1 cellular context compared by ENCODE assay signal in the genomic region with DNA sequence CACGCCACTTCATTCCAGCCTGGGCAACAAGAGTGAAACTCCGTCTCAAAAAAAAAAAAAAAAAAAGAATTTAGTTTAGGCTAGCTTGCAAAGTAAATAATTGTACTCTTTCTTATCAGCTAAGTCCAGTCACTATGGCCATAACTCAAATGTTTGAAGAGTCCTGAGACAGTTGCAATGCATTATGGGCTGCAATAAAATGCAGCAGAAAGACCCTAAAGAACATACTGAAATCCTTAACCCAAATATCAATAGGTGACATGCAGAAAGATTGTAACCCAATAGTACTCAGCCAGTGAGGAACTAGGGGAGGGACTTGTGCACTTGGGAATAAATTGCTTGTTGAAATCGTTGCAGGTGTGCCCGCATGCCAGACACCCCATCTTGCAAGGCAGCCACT.
A peak's percentile ranks its signal among the peaks of the same experiment; 100 is the strongest.
TF ChIP-seq lines count a peak whose summit lies in the region.

No MANE protein-coding gene starts in this region.

TF ChIP-seq in K562, 482 proteins besides CTCF, POLR2A, EP300 and RAD21 (continued from another document and continues in another):
- TF ChIP-seq, protein P1, sequence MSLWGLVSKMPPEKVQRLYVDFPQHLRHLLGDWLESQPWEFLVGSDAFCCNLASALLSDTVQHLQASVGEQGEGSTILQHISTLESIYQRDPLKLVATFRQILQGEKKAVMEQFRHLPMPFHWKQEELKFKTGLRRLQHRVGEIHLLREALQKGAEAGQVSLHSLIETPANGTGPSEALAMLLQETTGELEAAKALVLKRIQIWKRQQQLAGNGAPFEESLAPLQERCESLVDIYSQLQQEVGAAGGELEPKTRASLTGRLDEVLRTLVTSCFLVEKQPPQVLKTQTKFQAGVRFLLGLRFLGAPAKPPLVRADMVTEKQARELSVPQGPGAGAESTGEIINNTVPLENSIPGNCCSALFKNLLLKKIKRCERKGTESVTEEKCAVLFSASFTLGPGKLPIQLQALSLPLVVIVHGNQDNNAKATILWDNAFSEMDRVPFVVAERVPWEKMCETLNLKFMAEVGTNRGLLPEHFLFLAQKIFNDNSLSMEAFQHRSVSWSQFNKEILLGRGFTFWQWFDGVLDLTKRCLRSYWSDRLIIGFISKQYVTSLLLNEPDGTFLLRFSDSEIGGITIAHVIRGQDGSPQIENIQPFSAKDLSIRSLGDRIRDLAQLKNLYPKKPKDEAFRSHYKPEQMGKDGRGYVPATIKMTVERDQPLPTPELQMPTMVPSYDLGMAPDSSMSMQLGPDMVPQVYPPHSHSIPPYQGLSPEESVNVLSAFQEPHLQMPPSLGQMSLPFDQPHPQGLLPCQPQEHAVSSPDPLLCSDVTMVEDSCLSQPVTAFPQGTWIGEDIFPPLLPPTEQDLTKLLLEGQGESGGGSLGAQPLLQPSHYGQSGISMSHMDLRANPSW (CRISPR knock-in tag; IDR thresholded peaks at IDR 0.05) = no peak
- TF ChIP-seq, protein P2, sequence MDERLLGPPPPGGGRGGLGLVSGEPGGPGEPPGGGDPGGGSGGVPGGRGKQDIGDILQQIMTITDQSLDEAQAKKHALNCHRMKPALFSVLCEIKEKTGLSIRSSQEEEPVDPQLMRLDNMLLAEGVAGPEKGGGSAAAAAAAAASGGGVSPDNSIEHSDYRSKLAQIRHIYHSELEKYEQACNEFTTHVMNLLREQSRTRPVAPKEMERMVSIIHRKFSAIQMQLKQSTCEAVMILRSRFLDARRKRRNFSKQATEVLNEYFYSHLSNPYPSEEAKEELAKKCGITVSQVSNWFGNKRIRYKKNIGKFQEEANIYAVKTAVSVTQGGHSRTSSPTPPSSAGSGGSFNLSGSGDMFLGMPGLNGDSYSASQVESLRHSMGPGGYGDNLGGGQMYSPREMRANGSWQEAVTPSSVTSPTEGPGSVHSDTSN (CRISPR knock-in tag; IDR thresholded peaks at IDR 0.05; ENCODE audit: low read depth) = peak; percentile 62
- TF ChIP-seq, protein P2 (tag; conservative IDR thresholded peaks at IDR 0.05; ENCODE audit: low read depth) = peak; percentile 97
- TF ChIP-seq SMARCE1 (IDR thresholded peaks at IDR 0.05) (peak; percentile 70; the same call in 1 of the 2 replicates), HDAC8 (tag; IDR thresholded peaks at IDR 0.05) (no peak), EWSR1 (IDR thresholded peaks at IDR 0.05; ENCODE audit: borderline replicate concordance, low read depth, partially characterized antibody) (no peak), ZNF785 (CRISPR knock-in tag; IDR thresholded peaks at IDR 0.05) (no peak), MXI1 (IDR thresholded peaks at IDR 0.05; ENCODE audit: low read depth, low read length) (no peak), ZBTB17 (CRISPR knock-in tag; IDR thresholded peaks at IDR 0.05) (no peak), IRF2 (CRISPR knock-in tag; IDR thresholded peaks at IDR 0.05) (no peak), SPI1 (IDR thresholded peaks at IDR 0.05; ENCODE audit: borderline replicate concordance, low read depth, low read length) (no peak), ZNF140 (CRISPR knock-in tag; IDR thresholded peaks at IDR 0.05) (no peak), SIX5 (IDR thresholded peaks at IDR 0.05; ENCODE audit: borderline replicate concordance in 1 of 2, insufficient read depth in 1 of 2, low read depth in 1 of 2, low read length in 2 of 2) (no peak), THRAP3 (IDR thresholded peaks at IDR 0.05; ENCODE audit: borderline replicate concordance) (no peak), HDAC3 (IDR thresholded peaks at IDR 0.05; ENCODE audit: borderline replicate concordance, partially characterized antibody) (peak; percentile 59), CHD1 (IDR thresholded peaks at IDR 0.05; ENCODE audit: low read length) (no peak), STAT5B (CRISPR knock-in tag; IDR thresholded peaks at IDR 0.05) (no peak), PYGO2 (tag; IDR thresholded peaks at IDR 0.05) (no peak), FOXJ3 (CRISPR knock-in tag; IDR thresholded peaks at IDR 0.05) (no peak), TRIM28 (IDR thresholded peaks at IDR 0.05) (0 out of 2 replicates have a peak, but pooled peaks have one; percentile 14), ARID2 (IDR thresholded peaks at IDR 0.05) (no peak), ZNF347 (CRISPR knock-in tag; IDR thresholded peaks at IDR 0.05; ENCODE audit: low read depth) (no peak), ZNF197 (CRISPR knock-in tag; IDR thresholded peaks at IDR 0.05; ENCODE audit: low read depth) (0 out of 2 replicates have a peak, but pooled peaks have one; percentile 45), CBFA2T3 (IDR thresholded peaks at IDR 0.05) (peak; percentile 74), MTA3 (IDR thresholded peaks at IDR 0.05; ENCODE audit: borderline replicate concordance) (no peak), ELF1 (tag; IDR thresholded peaks at IDR 0.05) (no peak), LCOR (CRISPR knock-in tag; IDR thresholded peaks at IDR 0.05) (no peak), XRCC5 (IDR thresholded peaks at IDR 0.05; ENCODE audit: low read depth, low read length) (no peak), EHMT2 (IDR thresholded peaks at IDR 0.05) (no peak)
- TF ChIP-seq, protein P3, sequence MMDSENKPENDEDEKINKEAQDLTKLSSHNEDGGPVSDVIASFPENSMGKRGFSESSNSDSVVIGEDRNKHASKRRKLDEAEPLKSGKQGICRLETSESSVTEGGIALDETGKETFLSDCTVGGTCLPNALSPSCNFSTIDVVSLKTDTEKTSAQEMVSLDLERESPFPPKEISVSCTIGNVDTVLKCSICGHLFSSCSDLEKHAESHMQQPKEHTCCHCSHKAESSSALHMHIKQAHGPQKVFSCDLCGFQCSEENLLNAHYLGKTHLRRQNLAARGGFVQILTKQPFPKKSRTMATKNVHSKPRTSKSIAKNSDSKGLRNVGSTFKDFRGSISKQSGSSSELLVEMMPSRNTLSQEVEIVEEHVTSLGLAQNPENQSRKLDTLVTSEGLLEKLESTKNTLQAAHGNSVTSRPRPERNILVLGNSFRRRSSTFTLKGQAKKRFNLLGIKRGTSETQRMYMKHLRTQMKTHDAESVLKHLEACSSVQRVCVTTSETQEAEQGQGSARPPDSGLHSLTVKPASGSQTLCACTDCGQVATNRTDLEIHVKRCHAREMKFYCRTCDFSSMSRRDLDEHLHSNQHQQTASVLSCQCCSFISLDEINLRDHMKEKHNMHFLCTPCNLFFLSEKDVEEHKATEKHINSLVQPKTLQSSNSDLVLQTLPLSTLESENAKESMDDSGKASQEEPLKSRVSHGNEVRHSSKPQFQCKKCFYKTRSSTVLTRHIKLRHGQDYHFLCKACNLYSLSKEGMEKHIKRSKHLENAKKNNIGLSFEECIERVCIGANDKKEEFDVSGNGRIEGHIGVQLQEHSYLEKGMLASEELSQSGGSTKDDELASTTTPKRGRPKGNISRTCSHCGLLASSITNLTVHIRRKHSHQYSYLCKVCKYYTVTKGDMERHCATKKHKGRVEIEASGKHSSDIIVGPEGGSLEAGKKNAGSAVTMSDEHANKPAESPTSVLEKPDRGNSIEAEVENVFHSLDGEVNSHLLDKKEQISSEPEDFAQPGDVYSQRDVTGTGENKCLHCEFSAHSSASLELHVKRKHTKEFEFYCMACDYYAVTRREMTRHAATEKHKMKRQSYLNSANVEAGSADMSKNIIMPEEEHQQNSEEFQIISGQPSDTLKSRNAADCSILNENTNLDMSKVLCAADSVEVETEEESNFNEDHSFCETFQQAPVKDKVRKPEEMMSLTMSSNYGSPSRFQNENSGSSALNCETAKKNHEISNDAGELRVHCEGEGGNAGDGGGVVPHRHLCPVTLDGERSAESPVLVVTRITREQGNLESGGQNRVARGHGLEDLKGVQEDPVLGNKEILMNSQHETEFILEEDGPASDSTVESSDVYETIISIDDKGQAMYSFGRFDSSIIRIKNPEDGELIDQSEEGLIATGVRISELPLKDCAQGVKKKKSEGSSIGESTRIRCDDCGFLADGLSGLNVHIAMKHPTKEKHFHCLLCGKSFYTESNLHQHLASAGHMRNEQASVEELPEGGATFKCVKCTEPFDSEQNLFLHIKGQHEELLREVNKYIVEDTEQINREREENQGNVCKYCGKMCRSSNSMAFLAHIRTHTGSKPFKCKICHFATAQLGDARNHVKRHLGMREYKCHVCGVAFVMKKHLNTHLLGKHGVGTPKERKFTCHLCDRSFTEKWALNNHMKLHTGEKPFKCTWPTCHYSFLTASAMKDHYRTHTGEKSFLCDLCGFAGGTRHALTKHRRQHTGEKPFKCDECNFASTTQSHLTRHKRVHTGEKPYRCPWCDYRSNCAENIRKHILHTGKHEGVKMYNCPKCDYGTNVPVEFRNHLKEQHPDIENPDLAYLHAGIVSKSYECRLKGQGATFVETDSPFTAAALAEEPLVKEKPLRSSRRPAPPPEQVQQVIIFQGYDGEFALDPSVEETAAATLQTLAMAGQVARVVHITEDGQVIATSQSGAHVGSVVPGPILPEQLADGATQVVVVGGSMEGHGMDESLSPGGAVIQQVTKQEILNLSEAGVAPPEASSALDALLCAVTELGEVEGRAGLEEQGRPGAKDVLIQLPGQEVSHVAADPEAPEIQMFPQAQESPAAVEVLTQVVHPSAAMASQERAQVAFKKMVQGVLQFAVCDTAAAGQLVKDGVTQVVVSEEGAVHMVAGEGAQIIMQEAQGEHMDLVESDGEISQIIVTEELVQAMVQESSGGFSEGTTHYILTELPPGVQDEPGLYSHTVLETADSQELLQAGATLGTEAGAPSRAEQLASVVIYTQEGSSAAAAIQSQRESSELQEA (IDR thresholded peaks at IDR 0.05; ENCODE audit: low read depth) = no peak
- TF ChIP-seq, protein P4, sequence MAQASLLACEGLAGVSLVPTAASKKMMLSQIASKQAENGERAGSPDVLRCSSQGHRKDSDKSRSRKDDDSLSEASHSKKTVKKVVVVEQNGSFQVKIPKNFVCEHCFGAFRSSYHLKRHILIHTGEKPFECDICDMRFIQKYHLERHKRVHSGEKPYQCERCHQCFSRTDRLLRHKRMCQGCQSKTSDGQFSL (CRISPR knock-in tag; IDR thresholded peaks at IDR 0.05) = no peak
- TF ChIP-seq, protein P4 (tag; IDR thresholded peaks at IDR 0.05) = no peak
- TF ChIP-seq, protein P5, sequence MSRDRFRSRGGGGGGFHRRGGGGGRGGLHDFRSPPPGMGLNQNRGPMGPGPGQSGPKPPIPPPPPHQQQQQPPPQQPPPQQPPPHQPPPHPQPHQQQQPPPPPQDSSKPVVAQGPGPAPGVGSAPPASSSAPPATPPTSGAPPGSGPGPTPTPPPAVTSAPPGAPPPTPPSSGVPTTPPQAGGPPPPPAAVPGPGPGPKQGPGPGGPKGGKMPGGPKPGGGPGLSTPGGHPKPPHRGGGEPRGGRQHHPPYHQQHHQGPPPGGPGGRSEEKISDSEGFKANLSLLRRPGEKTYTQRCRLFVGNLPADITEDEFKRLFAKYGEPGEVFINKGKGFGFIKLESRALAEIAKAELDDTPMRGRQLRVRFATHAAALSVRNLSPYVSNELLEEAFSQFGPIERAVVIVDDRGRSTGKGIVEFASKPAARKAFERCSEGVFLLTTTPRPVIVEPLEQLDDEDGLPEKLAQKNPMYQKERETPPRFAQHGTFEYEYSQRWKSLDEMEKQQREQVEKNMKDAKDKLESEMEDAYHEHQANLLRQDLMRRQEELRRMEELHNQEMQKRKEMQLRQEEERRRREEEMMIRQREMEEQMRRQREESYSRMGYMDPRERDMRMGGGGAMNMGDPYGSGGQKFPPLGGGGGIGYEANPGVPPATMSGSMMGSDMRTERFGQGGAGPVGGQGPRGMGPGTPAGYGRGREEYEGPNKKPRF (IDR thresholded peaks at IDR 0.05; ENCODE audit: low read depth, low read length) = no peak
- TF ChIP-seq, protein P6, sequence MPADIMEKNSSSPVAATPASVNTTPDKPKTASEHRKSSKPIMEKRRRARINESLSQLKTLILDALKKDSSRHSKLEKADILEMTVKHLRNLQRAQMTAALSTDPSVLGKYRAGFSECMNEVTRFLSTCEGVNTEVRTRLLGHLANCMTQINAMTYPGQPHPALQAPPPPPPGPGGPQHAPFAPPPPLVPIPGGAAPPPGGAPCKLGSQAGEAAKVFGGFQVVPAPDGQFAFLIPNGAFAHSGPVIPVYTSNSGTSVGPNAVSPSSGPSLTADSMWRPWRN (IDR thresholded peaks at IDR 0.05; ENCODE audit: low read depth) = no peak
- TF ChIP-seq, protein P7, sequence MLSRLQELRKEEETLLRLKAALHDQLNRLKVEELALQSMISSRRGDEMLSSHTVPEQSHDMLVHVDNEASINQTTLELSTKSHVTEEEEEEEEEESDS (CRISPR knock-in tag; IDR thresholded peaks at IDR 0.05) = no peak
- TF ChIP-seq, protein P8, sequence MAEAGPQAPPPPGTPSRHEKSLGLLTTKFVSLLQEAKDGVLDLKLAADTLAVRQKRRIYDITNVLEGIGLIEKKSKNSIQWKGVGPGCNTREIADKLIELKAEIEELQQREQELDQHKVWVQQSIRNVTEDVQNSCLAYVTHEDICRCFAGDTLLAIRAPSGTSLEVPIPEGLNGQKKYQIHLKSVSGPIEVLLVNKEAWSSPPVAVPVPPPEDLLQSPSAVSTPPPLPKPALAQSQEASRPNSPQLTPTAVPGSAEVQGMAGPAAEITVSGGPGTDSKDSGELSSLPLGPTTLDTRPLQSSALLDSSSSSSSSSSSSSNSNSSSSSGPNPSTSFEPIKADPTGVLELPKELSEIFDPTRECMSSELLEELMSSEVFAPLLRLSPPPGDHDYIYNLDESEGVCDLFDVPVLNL (CRISPR knock-in tag; IDR thresholded peaks at IDR 0.05; ENCODE audit: low read depth) = no peak
- TF ChIP-seq, protein P9, sequence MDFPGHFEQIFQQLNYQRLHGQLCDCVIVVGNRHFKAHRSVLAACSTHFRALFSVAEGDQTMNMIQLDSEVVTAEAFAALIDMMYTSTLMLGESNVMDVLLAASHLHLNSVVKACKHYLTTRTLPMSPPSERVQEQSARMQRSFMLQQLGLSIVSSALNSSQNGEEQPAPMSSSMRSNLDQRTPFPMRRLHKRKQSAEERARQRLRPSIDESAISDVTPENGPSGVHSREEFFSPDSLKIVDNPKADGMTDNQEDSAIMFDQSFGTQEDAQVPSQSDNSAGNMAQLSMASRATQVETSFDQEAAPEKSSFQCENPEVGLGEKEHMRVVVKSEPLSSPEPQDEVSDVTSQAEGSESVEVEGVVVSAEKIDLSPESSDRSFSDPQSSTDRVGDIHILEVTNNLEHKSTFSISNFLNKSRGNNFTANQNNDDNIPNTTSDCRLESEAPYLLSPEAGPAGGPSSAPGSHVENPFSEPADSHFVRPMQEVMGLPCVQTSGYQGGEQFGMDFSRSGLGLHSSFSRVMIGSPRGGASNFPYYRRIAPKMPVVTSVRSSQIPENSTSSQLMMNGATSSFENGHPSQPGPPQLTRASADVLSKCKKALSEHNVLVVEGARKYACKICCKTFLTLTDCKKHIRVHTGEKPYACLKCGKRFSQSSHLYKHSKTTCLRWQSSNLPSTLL (IDR thresholded peaks at IDR 0.05) = no peak
- TF ChIP-seq, protein P10, sequence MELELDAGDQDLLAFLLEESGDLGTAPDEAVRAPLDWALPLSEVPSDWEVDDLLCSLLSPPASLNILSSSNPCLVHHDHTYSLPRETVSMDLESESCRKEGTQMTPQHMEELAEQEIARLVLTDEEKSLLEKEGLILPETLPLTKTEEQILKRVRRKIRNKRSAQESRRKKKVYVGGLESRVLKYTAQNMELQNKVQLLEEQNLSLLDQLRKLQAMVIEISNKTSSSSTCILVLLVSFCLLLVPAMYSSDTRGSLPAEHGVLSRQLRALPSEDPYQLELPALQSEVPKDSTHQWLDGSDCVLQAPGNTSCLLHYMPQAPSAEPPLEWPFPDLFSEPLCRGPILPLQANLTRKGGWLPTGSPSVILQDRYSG (tag; conservative IDR thresholded peaks at IDR 0.05; ENCODE audit: low read depth) = no peak
